ENCODE assay signal across 23 cellular contexts in genomic region chr10:68950598-68950997, GRCh38.
"Had no signal": no experiment of that assay in that cellular context is flagged by ENCODE, and none has a peak within 500 bp of the region (broad histone marks: within the 10 kb centered on the region; RNA-seq: fewer than 3 reads in every experiment).

No MANE protein-coding gene starts in this region.

- H3K9me3 ChIP-seq: esophagus squamous epithelium, gastrocnemius medialis, heart right ventricle, left lung, lower lobe of right lung, mucosa of descending colon had no signal

- H3K4me3 ChIP-seq: coronary artery, dorsolateral prefrontal cortex, esophagus squamous epithelium, gastrocnemius medialis, heart right ventricle, left lung, lower lobe of right lung, mucosa of descending colon had no signal

- DNase-seq: dermis blood vessel endothelial cell; dorsolateral prefrontal cortex; effector CD4-positive, alpha-beta T cell; effector memory CD4-positive, alpha-beta T cell; esophagus squamous epithelium; foreskin fibroblast; foreskin melanocyte; gastrocnemius medialis; glutamatergic neuron; head of caudate nucleus; heart right ventricle; hippocampal formation; left cardiac atrium; left lung; left ventricle myocardium superior; lower lobe of right lung; mesenchymal stem cell; mucosa of descending colon had no signal

- ATAC-seq: gastrocnemius medialis, heart right ventricle, left cardiac atrium, left lung, left ventricle myocardium superior, lower lobe of right lung, mucosa of descending colon had no signal

- FAIRE-seq: colon, endothelial cell of umbilical vein, islet of Langerhans, keratinocyte had no signal

- H3K27me3 ChIP-seq: dorsolateral prefrontal cortex, esophagus squamous epithelium, gastrocnemius medialis, heart right ventricle, left lung had no signal

- H3K27ac ChIP-seq: coronary artery, dorsolateral prefrontal cortex, esophagus squamous epithelium, gastrocnemius medialis, heart right ventricle, left lung, lower lobe of right lung had no signal
